Comparison of ENCODE assay signal across 30 cellular contexts in genomic region chr12:11687538-11687937, GRCh38. TPM values are rescaled to one million over a fixed set of nuclear protein-coding genes. Genes with fewer than 3 reads are reported as not detected.
DNase-seq lines count a peak whose midpoint lies in the region; ATAC-seq, FAIRE-seq and TF ChIP-seq lines count a peak whose summit lies in the region.
"Had no signal": no experiment of that assay in that cellular context is flagged by ENCODE, and none has a peak within 500 bp of the region (broad histone marks: within the 10 kb centered on the region; RNA-seq: fewer than 3 reads in every experiment).

No MANE protein-coding gene starts in this region.

- peaks cover 78% of the 10 kb centered on the region for H3K36me3 Mint-ChIP-seq in dendritic cell treated with granulocyte-macrophage colony-stimulating factor and Interleukin-4, amounts not matched to agents 40 ng/mL and 50 ng/mL, for 4 days (ENCODE audit: low read depth)

- peaks cover 94% of the 10 kb centered on the region for H3K4me1 Mint-ChIP-seq in dendritic cell treated with granulocyte-macrophage colony-stimulating factor and Interleukin-4, amounts not matched to agents 40 ng/mL and 50 ng/mL, for 4 days (ENCODE audit: low read depth)

- H3K4me3 Mint-ChIP-seq in dendritic cell treated with granulocyte-macrophage colony-stimulating factor and Interleukin-4, amounts not matched to agents 40 ng/mL and 50 ng/mL, for 4 days: peak overlapping the region; percentile 6
- H3K4me3 Mint-ChIP-seq: activated CD4-positive, alpha-beta memory T cell treated with anti-CD3 and anti-CD28 coated beads for 36 hours; activated T-helper 1 cell treated with anti-CD3 and anti-CD28 coated beads, Interleukin-12 subunit alpha, Interleukin-12 subunit beta, Interleukin-2, Interleukin-4 antibody, amounts not matched to agents 30 ng/mL and 10 ng/mL and 1 ng/mL, durations not matched to agents 14 hours and 24 hours and 36 hours; CD8-positive, alpha-beta T cell; nephron progenitor cell; stimulated activated naive CD8-positive, alpha-beta T cell treated with anti-CD3 and anti-CD28 coated beads, Interleukin-15, Interleukin-2, amounts not matched to agents 100 ng/mL and 50 ng/mL, for 24 hours had no signal

- H3K36me3 ChIP-seq in pancreas (no peaks in the 10 kb centered on the region), thyroid gland (no peaks in the 10 kb centered on the region)
- H3K36me3 ChIP-seq: tibial artery had no signal

- no peak for TF ChIP-seq POLR2A in thyroid gland (IDR thresholded peaks at IDR 0.05)

- DNase-seq in NOMO-1 treated with DMSO at 0.1 percent for 48 hours (lab: John Stamatoyannopoulos, UW; ENCODE audit: unreplicated experiment) (peak; percentile 64), NOMO-1 treated with dmso at 0.1 percent for 144 hours (lab: John Stamatoyannopoulos, UW; ENCODE audit: unreplicated experiment) (no peak), pancreas (no peak), urothelium cell line (ENCODE audit: low spot score) (no peak), thyroid gland (no peak), D721Med (ENCODE audit: insufficient read length, low spot score) (no peak), putamen (ENCODE audit: low spot score) (no peak)
- DNase-seq: 8988T; activated CD4-positive, alpha-beta memory T cell treated with anti-CD3 and anti-CD28 coated beads for 36 hours; activated CD4-positive, alpha-beta T cell treated with anti-CD3 and anti-CD28 coated beads for 1 hour; activated naive CD4-positive, alpha-beta T cell treated with anti-CD3 and anti-CD28 coated beads, Interleukin-2, amount 50 U/mL, for 16 hours; amygdala; CD8-positive, alpha-beta T cell; H7; hypothalamus; KG1; MV-4-11; NCI-H1436; NCI-H2081; NCI-H345; nephron progenitor cell; SIG-M5; stimulated activated CD8-positive, alpha-beta memory T cell treated with anti-CD3 and anti-CD28 coated beads, Interleukin-4, amount 100 ng/mL, for 48 hours; tibial artery had no signal

- H3K9me3 ChIP-seq in pancreas (no peaks in the 10 kb centered on the region), thyroid gland (no peaks in the 10 kb centered on the region)
- H3K9me3 ChIP-seq: tibial artery had no signal

- H3K4me3 ChIP-seq in pancreas: no peak overlapping the region
- H3K4me3 ChIP-seq in thyroid gland (replicated peaks in 1 of 3): no peak overlapping the region
- H3K4me3 ChIP-seq: lung, tibial artery had no signal

- no peak overlapping the region for H3K27ac ChIP-seq in pancreas
- H3K27ac ChIP-seq in thyroid gland: no peak overlapping the region

- H3K4me1 ChIP-seq in pancreas (peaks cover 7 to 51% (median 17%) of the 10 kb centered on the region in 3 donors), thyroid gland (peaks cover 0 to 32% of the 10 kb centered on the region in 2 donors)

- H3K27me3 ChIP-seq in pancreas (no peaks in the 10 kb centered on the region), thyroid gland (no peaks in the 10 kb centered on the region)
- H3K27me3 ChIP-seq: tibial artery had no signal

- no peaks in the 10 kb centered on the region for H3K27me3 Mint-ChIP-seq in dendritic cell treated with granulocyte-macrophage colony-stimulating factor and Interleukin-4, amounts not matched to agents 40 ng/mL and 50 ng/mL, for 4 days
- H3K27me3 Mint-ChIP-seq: activated CD4-positive, alpha-beta memory T cell treated with anti-CD3 and anti-CD28 coated beads for 36 hours; stimulated activated naive CD8-positive, alpha-beta T cell treated with anti-CD3 and anti-CD28 coated beads, Interleukin-15, Interleukin-2, amounts not matched to agents 100 ng/mL and 50 ng/mL, for 24 hours had no signal

- TF ChIP-seq CTCF in pancreas (IDR thresholded peaks at IDR 0.05) (no peak), thyroid gland (IDR thresholded peaks at IDR 0.05) (no peak), D721Med (IDR thresholded peaks at IDR 0.05; ENCODE audit: insufficient read depth, missing control alignments) (no peak)

- H3K9me3 Mint-ChIP-seq in dendritic cell treated with granulocyte-macrophage colony-stimulating factor and Interleukin-4, amounts not matched to agents 40 ng/mL and 50 ng/mL, for 4 days: no peaks in the 10 kb centered on the region
- H3K9me3 Mint-ChIP-seq: activated CD4-positive, alpha-beta memory T cell treated with anti-CD3 and anti-CD28 coated beads for 36 hours; activated T-helper 1 cell treated with anti-CD3 and anti-CD28 coated beads, Interleukin-12 subunit alpha, Interleukin-12 subunit beta, Interleukin-2, Interleukin-4 antibody, amounts not matched to agents 30 ng/mL and 10 ng/mL and 1 ng/mL, durations not matched to agents 14 hours and 24 hours and 36 hours; CD8-positive, alpha-beta T cell; stimulated activated naive CD8-positive, alpha-beta T cell treated with anti-CD3 and anti-CD28 coated beads, Interleukin-15, Interleukin-2, amounts not matched to agents 100 ng/mL and 50 ng/mL, for 24 hours had no signal

- ATAC-seq in pancreas: peak; percentile 64 to 87 (median 74)
- ATAC-seq: CD8-positive, alpha-beta T cell had no signal

- FAIRE-seq in pancreas (lab: Jason Lieb, UNC) (no peak), urothelium cell line (lab: Jason Lieb, UNC) (peak; percentile 77), D721Med (lab: Jason Lieb, UNC) (no peak)
- FAIRE-seq: GM18507, RCC 7860 had no signal

- intact Hi-C loops in dendritic cell treated with granulocyte-macrophage colony-stimulating factor and Interleukin-4, amounts not matched to agents 40 ng/mL and 50 ng/mL, for 4 days (cut with micrococcal nuclease): loop anchor here (5.0 kb wide), 1 partner anchor 35 kb away; no protein-coding TSS in a partner anchor
- intact Hi-C loops in pancreas (cut with DNase I): no loop called here
- intact Hi-C loops in thyroid gland (cut with DNase I): no loop called here

- H3K27ac Mint-ChIP-seq in dendritic cell treated with granulocyte-macrophage colony-stimulating factor and Interleukin-4, amounts not matched to agents 40 ng/mL and 50 ng/mL, for 4 days: peak overlapping the region; percentile 77
- H3K27ac Mint-ChIP-seq: activated CD4-positive, alpha-beta memory T cell treated with anti-CD3 and anti-CD28 coated beads for 36 hours; activated T-helper 1 cell treated with anti-CD3 and anti-CD28 coated beads, Interleukin-12 subunit alpha, Interleukin-12 subunit beta, Interleukin-2, Interleukin-4 antibody, amounts not matched to agents 30 ng/mL and 10 ng/mL and 1 ng/mL, durations not matched to agents 14 hours and 24 hours and 36 hours; CD8-positive, alpha-beta T cell; nephron progenitor cell; stimulated activated naive CD8-positive, alpha-beta T cell treated with anti-CD3 and anti-CD28 coated beads, Interleukin-15, Interleukin-2, amounts not matched to agents 100 ng/mL and 50 ng/mL, for 24 hours had no signal

- 38 to 40% methylated on average over 3 of the region's 3 CpGs for WGBS in pancreas, 2 donors
- 93 to 94% methylated on average over 3 of the region's 3 CpGs for WGBS in thyroid gland, 2 donors

RNA-seq across cellular contexts. Expression of gene ETV6, which starts 38.1 kb away (rescaled TPM):
- total RNA-seq in pancreas (10 to 100 TPM; 16.1 to 31.6 (median 19.1) TPM), thyroid gland (10 to 100 TPM; 16.6 to 35.6 (median 17.2) TPM)
- 1 to 10 TPM; 5.1 to 5.3 TPM for polyA plus RNA-seq in pancreas
